In the genomic region with DNA sequence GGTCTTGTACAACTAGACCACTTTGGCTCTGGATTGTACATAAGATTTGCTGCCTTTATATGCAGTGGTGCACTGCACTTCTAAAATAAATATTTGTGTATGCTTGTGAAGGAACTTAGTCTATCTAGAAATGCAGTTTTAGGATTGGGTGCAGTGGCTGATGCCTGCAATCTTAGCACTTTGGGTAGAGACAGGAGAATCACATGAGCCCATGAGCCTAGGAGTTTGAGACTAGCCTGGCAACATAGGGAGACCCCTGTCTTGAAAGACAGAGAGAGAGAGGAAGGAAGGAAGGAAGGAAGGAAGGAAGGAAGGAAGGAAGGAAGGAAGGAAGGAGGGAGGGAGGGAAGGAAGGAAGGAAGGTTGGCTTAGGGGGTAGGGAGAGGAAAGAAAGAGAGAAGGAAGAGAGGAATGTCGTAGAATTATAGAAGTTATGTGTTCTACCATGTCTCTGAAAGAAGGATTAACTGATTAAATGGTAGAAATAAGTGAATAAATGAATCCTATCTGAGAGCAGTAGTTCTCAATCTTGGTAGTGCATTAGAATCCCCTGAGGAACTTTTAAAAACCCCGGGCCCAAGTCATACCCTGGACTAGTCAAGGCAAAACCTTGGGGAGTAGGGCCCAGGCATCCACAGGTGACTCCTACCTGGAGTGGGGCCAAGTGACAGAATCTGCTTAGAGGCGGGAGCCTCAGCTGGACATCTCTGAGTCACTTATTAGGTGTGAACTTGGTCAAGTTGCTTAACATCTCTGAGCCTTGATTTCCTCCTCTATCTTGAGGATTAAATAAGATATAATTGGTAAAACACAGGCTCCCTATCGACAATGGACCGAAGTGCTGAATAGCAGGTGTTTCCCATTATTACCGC, we compare ENCODE assay signal across 20 cellular contexts.
"Had no signal": no experiment of that assay in that cellular context is flagged by ENCODE, and none has a peak within 500 bp of the region (broad histone marks: within the 10 kb centered on the region; RNA-seq: fewer than 3 reads in every experiment).

No MANE protein-coding gene starts in this region.

- ATAC-seq: heart right ventricle; left lobe of liver; natural killer cell; sciatic nerve; stimulated activated memory B cell treated with anti-CD40 and anti-IgM and Interleukin-4, amounts not matched to agents 10 μg/mL and 1 μg/mL and 100 μg/mL, for 72 hours had no signal

- H3K36me3 Mint-ChIP-seq: natural killer cell; stimulated activated memory B cell treated with anti-CD40 and anti-IgM and Interleukin-4, amounts not matched to agents 10 μg/mL and 1 μg/mL and 100 μg/mL, for 72 hours had no signal

- H3K27ac Mint-ChIP-seq: memory B cell; mesothelial cell of epicardium; natural killer cell; stimulated activated memory B cell treated with anti-CD40 and anti-IgM and Interleukin-4, amounts not matched to agents 10 μg/mL and 1 μg/mL and 100 μg/mL, for 72 hours had no signal

- H3K27me3 ChIP-seq: heart right ventricle, stomach, transverse colon had no signal

- H3K27ac ChIP-seq: heart right ventricle, spleen, stomach, thoracic aorta, transverse colon had no signal

- H3K4me1 ChIP-seq: heart right ventricle, spleen, stomach, transverse colon had no signal

- H3K4me1 Mint-ChIP-seq: natural killer cell, neural crest cell had no signal

- H3K4me3 Mint-ChIP-seq: memory B cell; mesothelial cell of epicardium; natural killer cell; neural crest cell; stimulated activated memory B cell treated with anti-CD40 and anti-IgM and Interleukin-4, amounts not matched to agents 10 μg/mL and 1 μg/mL and 100 μg/mL, for 72 hours had no signal

- H3K4me3 ChIP-seq: heart right ventricle, spleen, stomach, thoracic aorta, transverse colon had no signal

- H3K36me3 ChIP-seq: heart right ventricle, spleen, stomach, thoracic aorta, transverse colon had no signal

- H3K9me3 ChIP-seq: spleen, thoracic aorta, transverse colon had no signal

- DNase-seq: dermis blood vessel endothelial cell; heart right ventricle; hypothalamus; islet precursor cell; natural killer cell; posterior cingulate gyrus; spleen; stimulated activated CD4-positive, alpha-beta T cell treated with anti-CD3 and anti-CD28 coated beads, Interleukin-15, amount 100 ng/mL, for 24 hours; stimulated activated CD4-positive, alpha-beta T cell treated with anti-CD3 and anti-CD28 coated beads, Interleukin-1b, Interleukin-23, amount 100 ng/mL, for 48 hours; stimulated activated CD4-positive, alpha-beta T cell treated with anti-CD3 and anti-CD28 coated beads, Interleukin-4, amount 100 ng/mL, for 24 hours; stomach; substantia nigra; transverse colon had no signal
